15 cellular contexts compared by ENCODE assay signal in genomic region chr3:43728476-43728875, GRCh38. TPM values are rescaled to one million over a fixed set of nuclear protein-coding genes. Genes with fewer than 3 reads are reported as not detected.
DNase-seq lines count a peak whose midpoint lies in the region; ATAC-seq and TF ChIP-seq lines count a peak whose summit lies in the region.
"Had no signal": no experiment of that assay in that cellular context is flagged by ENCODE, and none has a peak within 500 bp of the region (broad histone marks: within the 10 kb centered on the region; RNA-seq: fewer than 3 reads in every experiment).

No MANE protein-coding gene starts in this region.

- dilution Hi-C loops in IMR-90 (cut with HindIII; ENCODE audit: low sequenced_read_pairs, unreplicated experiment), result no loop called here

- no peak overlapping the region for H2AFZ ChIP-seq in IMR-90 (replicated peaks; ENCODE audit: low read length, poor library complexity)

- H3K4ac ChIP-seq in IMR-90 (ENCODE audit: low read depth, low read length), result no peak overlapping the region

- BruUV-seq in IMR-90 (replicated peaks; lab: Mats Ljungman, UMichigan), result no TSS peak

- H3K36me3 ChIP-seq in IMR-90 (ENCODE audit: control insufficient read depth, insufficient read depth, low read length), result peaks cover 7% of the 10 kb centered on the region
- H3K36me3 ChIP-seq in colonic mucosa, result no peaks in the 10 kb centered on the region
- peaks cover 0 to 11% of the 10 kb centered on the region in 2 donors for H3K36me3 ChIP-seq in mucosa of rectum (ENCODE audit: control insufficient read depth in 2 of 2, insufficient read depth in 2 of 2, low read length in 2 of 2)
- H3K36me3 ChIP-seq in thyroid gland, result no peaks in the 10 kb centered on the region

- H3K27me3 ChIP-seq in IMR-90 (ENCODE audit: control insufficient read depth, insufficient read depth, low read length) (no peaks in the 10 kb centered on the region), colonic mucosa (no peaks in the 10 kb centered on the region), mucosa of rectum (ENCODE audit: control insufficient read depth in 2 of 2, insufficient read depth in 2 of 2, low read length in 2 of 2) (no peaks in the 10 kb centered on the region), thyroid gland (no peaks in the 10 kb centered on the region)

- TF ChIP-seq CTCF in IMR-90 (conservative IDR thresholded peaks at IDR 0.05; ENCODE audit: low read depth, low read length), result no peak
- TF ChIP-seq CTCF in colonic mucosa (IDR thresholded peaks at IDR 0.05), result no peak
- no peak for TF ChIP-seq CTCF in thyroid gland (IDR thresholded peaks at IDR 0.05)
- TF ChIP-seq CTCF in GM10266 (IDR thresholded peaks at IDR 0.05; ENCODE audit: control insufficient read depth, insufficient read depth, low read depth, missing control alignments), result no peak

- H3K56ac ChIP-seq in IMR-90 (ENCODE audit: extremely low read depth, insufficient read depth, low read length), result no peak overlapping the region

- no peak overlapping the region for H2BK120ac ChIP-seq in IMR-90 (ENCODE audit: low read depth, low read length)

- H2AK9ac ChIP-seq in IMR-90 (replicated peaks; ENCODE audit: low read depth, low read length, poor library complexity), result no peak overlapping the region

- no peak overlapping the region for H3K4me2 ChIP-seq in IMR-90 (ENCODE audit: low read depth, low read length)

- H3K9me3 ChIP-seq in IMR-90 (ENCODE audit: control insufficient read depth, insufficient read depth, low read length), result no peaks in the 10 kb centered on the region
- H3K9me3 ChIP-seq in colonic mucosa, result no peaks in the 10 kb centered on the region
- no peaks in the 10 kb centered on the region for H3K9me3 ChIP-seq in mucosa of rectum (ENCODE audit: control insufficient read depth in 2 of 2, low read length in 2 of 2)
- H3K9me3 ChIP-seq in thyroid gland, result no peaks in the 10 kb centered on the region

- H2BK15ac ChIP-seq in IMR-90 (ENCODE audit: low read depth, low read length), result no peak overlapping the region; the same call in 2 of the 3 replicates

- CTCF ChIA-PET in IMR-90 (lab: Yijun Ruan, JAX), result no interaction called here

- no peak overlapping the region for H3K23ac ChIP-seq in IMR-90 (ENCODE audit: low read depth, low read length)

- H4K91ac ChIP-seq in IMR-90 (ENCODE audit: insufficient read depth, low read depth, low read length), result no peak overlapping the region

- peak overlapping the region in 1 of 2 experiments; percentile 36; a peak in 1 of 4 replicates for H4K8ac ChIP-seq in IMR-90 (ENCODE audit: low read depth in 2 of 2, low read length in 2 of 2)

- 0 out of 2 replicates have a peak overlapping the region, but pooled peaks have one; percentile 23 for H3K18ac ChIP-seq in IMR-90 (ENCODE audit: low read depth, low read length)

- H3K27ac ChIP-seq in IMR-90 (ENCODE audit: insufficient read depth, low read length) (no peak overlapping the region), colonic mucosa (peak overlapping the region; percentile 59), mucosa of rectum (ENCODE audit: low read depth in 2 of 2, low read length in 2 of 2) (peak overlapping the region; percentile 60 to 80), thyroid gland (peak overlapping the region in 2 of 3 donors; percentile 8 to 72)

- H3K4me3 ChIP-seq in IMR-90 (ENCODE audit: insufficient read depth, low read depth, low read length), result no peak overlapping the region
- no peak overlapping the region for H3K4me3 ChIP-seq in colonic mucosa
- H3K4me3 ChIP-seq in mucosa of rectum (ENCODE audit: low read length in 2 of 2), result peak overlapping the region in 1 of 2 donors; percentile 6
- no peak overlapping the region for H3K4me3 ChIP-seq in thyroid gland (replicated peaks in 1 of 3)
- H3K4me3 ChIP-seq: K562 had no signal

- H3K4me1 ChIP-seq in IMR-90 (ENCODE audit: control insufficient read depth, insufficient read depth, low read length) (peaks cover 2% of the 10 kb centered on the region; the same call in 1 of the 2 replicates), colonic mucosa (no peaks in the 10 kb centered on the region), mucosa of rectum (ENCODE audit: control insufficient read depth in 2 of 2, insufficient read depth in 2 of 2, low read length in 2 of 2) (peaks cover 6 to 17% of the 10 kb centered on the region in 2 donors), thyroid gland (peaks cover 31% of the 10 kb centered on the region in 2 donors)

- no peak overlapping the region for H2BK20ac ChIP-seq in IMR-90 (ENCODE audit: low read depth, low read length)

- no peak for ATAC-seq in IMR-90 (ENCODE audit: low read depth)
- ATAC-seq in HG02610 (IDR thresholded peaks at IDR 0.05; ENCODE audit: unreplicated experiment), result no peak
- ATAC-seq: CD8-positive, alpha-beta T cell; HepG2; K562 had no signal

- peak overlapping the region; percentile 4; the same call in 1 of the 2 replicates for H4K5ac ChIP-seq in IMR-90 (ENCODE audit: low read depth, low read length)

- WGBS in IMR-90 (ENCODE audit: extremely low coverage in 2 of 2, insufficient read length in 1 of 2), 2 experiments, result no CpG with 5 or more reads among the region's 5 CpGs
- 82 to 86% methylated on average over 5 of the region's 5 CpGs for WGBS in thyroid gland, 2 donors

- DNase-seq in IMR-90 (no peak), colonic mucosa (no peak), thyroid gland (no peak), GM10266 (ENCODE audit: extremely low spot score) (no peak), AG08396 (ENCODE audit: low spot score) (no peak)
- no peak for DNase-seq in activated CD8-positive, alpha-beta memory T cell treated with anti-CD3 and anti-CD28 coated beads, Interleukin-2, amount 50 U/mL, for 4 hours
- DNase-seq: CD8-positive, alpha-beta T cell; COR-L47; DND-41; GDM1; H9 had no signal

- H4K20me1 ChIP-seq in IMR-90 (ENCODE audit: insufficient read depth, low read length), result no peaks in the 10 kb centered on the region

- H3K14ac ChIP-seq in IMR-90 (replicated peaks; ENCODE audit: low read depth, low read length), result no peak overlapping the region

- TF ChIP-seq RAD21 in IMR-90 (IDR thresholded peaks at IDR 0.05; ENCODE audit: low read length), result no peak

- H2BK5ac ChIP-seq in IMR-90 (ENCODE audit: low read depth, low read length, poor library complexity, severe bottlenecking), result no peak overlapping the region

- no peak for TF ChIP-seq POLR2A in IMR-90 (IDR thresholded peaks at IDR 0.05; ENCODE audit: low read depth, low read length)
- no peak for TF ChIP-seq POLR2A in thyroid gland (IDR thresholded peaks at IDR 0.05)

- H3K9ac ChIP-seq in IMR-90 (ENCODE audit: low read depth, low read length), result no peak overlapping the region
- H3K9ac ChIP-seq in colonic mucosa (ENCODE audit: low read depth in 2 of 2, low read length in 2 of 2), result no peak overlapping the region
- H3K9ac ChIP-seq in mucosa of rectum (ENCODE audit: low read depth in 1 of 2, low read length in 2 of 2), result no peak overlapping the region

- no peaks in the 10 kb centered on the region for H3K79me1 ChIP-seq in IMR-90 (ENCODE audit: low read depth in 1 of 2, low read length in 2 of 2)

- H2AK5ac ChIP-seq in IMR-90 (ENCODE audit: low read depth, low read length), result no peak overlapping the region

- intact Hi-C loops in IMR-90 (cut with micrococcal nuclease), result no loop called here
- intact Hi-C loops in colonic mucosa (cut with DNase I), result no loop called here
- intact Hi-C loops in thyroid gland (cut with DNase I), result no loop called here

- H3K9me1 ChIP-seq in IMR-90 (ENCODE audit: insufficient read depth, low read length), result peaks cover 12% of the 10 kb centered on the region

- POLR2A ChIA-PET in IMR-90 (lab: Charles Lee; ENCODE audit: unreplicated experiment), result no interaction called here

- in situ Hi-C loops in IMR-90 (cut with MboI; ENCODE audit: low sequenced_read_pairs), result no loop called here

TF ChIP-seq in IMR-90, 13 proteins besides CTCF, POLR2A, EP300 and RAD21:
- no peak for TF ChIP-seq MAFK (IDR thresholded peaks at IDR 0.05; ENCODE audit: low read depth, low read length)
- TF ChIP-seq CEBPB (IDR thresholded peaks at IDR 0.05; ENCODE audit: low read depth, low read length), result no peak
- TF ChIP-seq RCOR1 (IDR thresholded peaks at IDR 0.05; ENCODE audit: insufficient replicate concordance, low read length), result no peak
- no peak for TF ChIP-seq SMC3 (IDR thresholded peaks at IDR 0.05; ENCODE audit: low read depth, low read length)
TF ChIP-seq in IMR-90: peak in this region for 0.

RNA-seq across cellular contexts. Expression of gene ABHD5, which starts 37.7 kb away (rescaled TPM):
- total RNA-seq in IMR-90 (2012; rRNA removed) (33.2 and 33.6 TPM in 2 replicates), colonic mucosa (10 to 100 TPM; 24.0 to 25.2 TPM), thyroid gland (10 to 100 TPM; 33.1 to 45.4 (median 36.6) TPM)
- polyA plus RNA-seq in IMR-90 (2012; rRNA removed), result 13.8 and 15.8 TPM in 2 replicates
- 5.6 and 6.0 TPM in 2 replicates for polyA plus RNA-seq in IMR-90 (2012; cell fraction: cytosol; rRNA removed)
- polyA plus RNA-seq in IMR-90 (2012; cell fraction: nucleus; rRNA removed; ENCODE audit: low replicate concordance), result 3.3 and 26.7 TPM in 2 replicates
